In the genomic region with DNA sequence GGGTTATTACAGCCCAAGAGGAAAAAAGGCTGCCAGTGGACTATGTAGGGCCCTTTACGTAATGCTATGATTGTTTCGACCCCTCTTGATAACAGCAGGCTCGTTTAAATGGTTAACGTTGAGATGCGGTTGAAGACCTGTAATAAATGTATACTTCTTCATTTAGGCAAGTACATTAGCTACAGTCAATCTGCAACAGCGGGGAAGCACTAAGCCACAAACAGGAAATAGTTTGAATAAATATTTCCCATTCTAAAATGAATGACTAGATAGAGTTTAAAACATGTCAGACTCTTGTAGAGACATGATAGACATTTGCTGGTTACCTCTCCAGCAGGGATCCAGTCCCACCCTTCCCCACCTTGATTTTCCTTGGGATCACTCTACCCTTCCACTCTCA, we compare ENCODE assay signal across 10 cellular contexts. TPM values are rescaled to one million over a fixed set of nuclear protein-coding genes. Genes with fewer than 3 reads are reported as not detected.
DNase-seq lines count a peak whose midpoint lies in the region; ATAC-seq and TF ChIP-seq lines count a peak whose summit lies in the region.
"Had no signal": no experiment of that assay in that cellular context is flagged by ENCODE, and none has a peak within 500 bp of the region (broad histone marks: within the 10 kb centered on the region; RNA-seq: fewer than 3 reads in every experiment).

No MANE protein-coding gene starts in this region.

- H3K27ac ChIP-seq in hepatocyte = peak overlapping the region; percentile 88
- H3K27ac ChIP-seq in body of pancreas = no peak overlapping the region
- H3K27ac ChIP-seq in spleen = peak overlapping the region in 1 of 8 donors; percentile 13

- 69% methylated on average over 6 of the region's 6 CpGs for WGBS in hepatocyte (ENCODE audit: low lambda C conversion rate, missing lambda C conversion rate)
- WGBS in body of pancreas, 2 donors = 74 to 87% methylated on average over 6 of the region's 6 CpGs
- 14 to 27% (median 20%) methylated on average over 6 of the region's 6 CpGs for WGBS in spleen, 5 donors

- H3K4me3 ChIP-seq in hepatocyte = no peak overlapping the region
- H3K4me3 ChIP-seq in body of pancreas = no peak overlapping the region
- H3K4me3 ChIP-seq in spleen = no peak overlapping the region

- no peaks in the 10 kb centered on the region for H3K79me2 ChIP-seq in hepatocyte

- in situ Hi-C loops in GM13977 (cut with MboI; ENCODE audit: low pct_unique_long_range_greater_than_20kb, low sequenced_read_pairs, unreplicated experiment) = no loop called here

- peak; percentile 59 for ATAC-seq in GM21515 (IDR thresholded peaks at IDR 0.05; ENCODE audit: unreplicated experiment)
- ATAC-seq in HG03521 (IDR thresholded peaks at IDR 0.05; ENCODE audit: unreplicated experiment) = peak; percentile 42
- no peak for ATAC-seq in body of pancreas
- ATAC-seq: PC-3 had no signal

- intact Hi-C loops in body of pancreas (cut with DNase I) = no loop called here
- intact Hi-C loops in spleen (cut with DNase I; ENCODE audit: low total_unique reads) = no loop called here

- peak overlapping the region; percentile 23 for H3K4me2 ChIP-seq in hepatocyte

- H3K36me3 ChIP-seq in hepatocyte (replicated peaks; ENCODE audit: insufficient read depth, low read depth) (no peaks in the 10 kb centered on the region), body of pancreas (replicated peaks in 1 of 2; ENCODE audit: insufficient read depth in 1 of 2, low read depth in 2 of 2) (no peaks in the 10 kb centered on the region), spleen (no peaks in the 10 kb centered on the region)

- H3K9me3 ChIP-seq in hepatocyte (ENCODE audit: low read depth) (no peaks in the 10 kb centered on the region), body of pancreas (no peaks in the 10 kb centered on the region), spleen (peaks cover 0 to 21% (median 10%) of the 10 kb centered on the region in 8 donors)

- H3K27me3 ChIP-seq in hepatocyte = no peaks in the 10 kb centered on the region
- no peaks in the 10 kb centered on the region for H3K27me3 ChIP-seq in body of pancreas
- H3K27me3 ChIP-seq in spleen (replicated peaks in 1 of 7) = peaks cover 0 to 14% (median 0%) of the 10 kb centered on the region in 7 donors

- TF ChIP-seq POLR2A in body of pancreas (IDR thresholded peaks at IDR 0.05) (no peak), spleen (IDR thresholded peaks at IDR 0.05) (no peak)

- no peaks in the 10 kb centered on the region for H3K4me1 ChIP-seq in hepatocyte (ENCODE audit: insufficient read depth)
- H3K4me1 ChIP-seq in body of pancreas = peaks cover 17% of the 10 kb centered on the region
- peaks cover 12 to 58% (median 33%) of the 10 kb centered on the region in 6 donors for H3K4me1 ChIP-seq in spleen

- DNase-seq in GM13977 (ENCODE audit: low spot score) = peak; percentile 45
- DNase-seq in hepatocyte (ENCODE audit: low spot score) = no peak
- no peak for DNase-seq in body of pancreas
- no peak for DNase-seq in KG1 (lab: John Stamatoyannopoulos, UW)
- DNase-seq in spleen = no peak
- DNase-seq in COR-L47 (lab: John Stamatoyannopoulos, UW) = no peak
- DNase-seq: kidney glomerular epithelial cell, PC-3 had no signal

- H4K20me1 ChIP-seq in hepatocyte (ENCODE audit: insufficient read depth, poor library complexity, severe bottlenecking) = no peaks in the 10 kb centered on the region

- TF ChIP-seq CTCF in GM13977 (IDR thresholded peaks at IDR 0.05; ENCODE audit: extremely low read depth, insufficient read depth, missing control alignments) = no peak
- TF ChIP-seq CTCF in hepatocyte (IDR thresholded peaks at IDR 0.05; ENCODE audit: poor library complexity) = no peak
- no peak for TF ChIP-seq CTCF in body of pancreas (IDR thresholded peaks at IDR 0.05)
- no peak for TF ChIP-seq CTCF in spleen (IDR thresholded peaks at IDR 0.05 in 8 of 11, conservative IDR thresholded peaks at IDR 0.05 in 3 of 11)

- H2AFZ ChIP-seq in hepatocyte = peak overlapping the region; percentile 5

- H3K9me2 ChIP-seq in hepatocyte (replicated peaks; ENCODE audit: insufficient read depth) = no peaks in the 10 kb centered on the region

RNA-seq across cellular contexts. Expression of gene STIM2, which starts 38.1 kb away (rescaled TPM):
- total RNA-seq in hepatocyte (16.5 and 17.0 TPM in 2 replicates), body of pancreas (10 to 100 TPM; 10.9 to 53.4 TPM), spleen (10 to 100 TPM; 44.3 to 66.6 (median 53.7) TPM)
- polyA plus RNA-seq in hepatocyte (12.2 and 13.2 TPM in 2 replicates), spleen (10 to 100 TPM; 26.8 to 32.2 (median 30.7) TPM)
